1 cellular context compared by ENCODE assay signal in genomic region chr12:64403708-64404469, GRCh38.
TF ChIP-seq lines count a peak whose summit lies in the region.

XPOT (plus strand) TSS chr12:64404392; CDS start chr12:64410036, 5,644 bp downstream.

TF ChIP-seq in HepG2, 621 proteins besides CTCF, POLR2A, EP300 and RAD21 (continued from another document and continues in another):
- TF ChIP-seq ZNF839 (CRISPR knock-in tag; IDR thresholded peaks at IDR 0.05; ENCODE audit: borderline replicate concordance) (no peak), ZNF709 (CRISPR knock-in tag; IDR thresholded peaks at IDR 0.05) (0 out of 2 replicates have a peak, but pooled peaks have one; percentile 10), PREB (CRISPR knock-in tag; IDR thresholded peaks at IDR 0.05) (no peak), KDM2A (CRISPR knock-in tag; IDR thresholded peaks at IDR 0.05; ENCODE audit: borderline replicate concordance, low read depth) (no peak; the same call in 1 of the 2 replicates), HOXD1 (CRISPR knock-in tag; IDR thresholded peaks at IDR 0.05) (no peak; the same call in 1 of the 2 replicates), ZC3H4 (CRISPR knock-in tag; IDR thresholded peaks at IDR 0.05; ENCODE audit: borderline replicate concordance) (no peak), TCF7L2 (IDR thresholded peaks at IDR 0.05; ENCODE audit: low read depth, low read length) (no peak), GLMP (CRISPR knock-in tag; IDR thresholded peaks at IDR 0.05; ENCODE audit: borderline replicate concordance) (no peak), THAP8 (CRISPR knock-in tag; IDR thresholded peaks at IDR 0.05; ENCODE audit: borderline replicate concordance) (no peak), ZNF567 (CRISPR knock-in tag; IDR thresholded peaks at IDR 0.05; ENCODE audit: borderline replicate concordance) (no peak), PHF8 (CRISPR knock-in tag; IDR thresholded peaks at IDR 0.05) (peak; percentile 65; the same call in 1 of the 2 replicates), ZBTB33 (CRISPR knock-in tag; IDR thresholded peaks at IDR 0.05) (no peak), NR1H2 (CRISPR knock-in tag; IDR thresholded peaks at IDR 0.05; ENCODE audit: borderline replicate concordance, low read depth) (no peak), ZNF564 (CRISPR knock-in tag; IDR thresholded peaks at IDR 0.05) (no peak), CEBPB (IDR thresholded peaks at IDR 0.05; ENCODE audit: borderline replicate concordance, low read depth, low read length) (no peak), TCF12 (IDR thresholded peaks at IDR 0.05) (no peak), TCF12 (CRISPR knock-in tag; IDR thresholded peaks at IDR 0.05) (no peak), IRF1 (CRISPR knock-in tag; IDR thresholded peaks at IDR 0.05; ENCODE audit: low read depth) (no peak), ZBTB8A (CRISPR knock-in tag; IDR thresholded peaks at IDR 0.05; ENCODE audit: borderline replicate concordance, low read depth) (no peak), MNT (IDR thresholded peaks at IDR 0.05) (peak; percentile 40; the same call in 1 of the 2 replicates), ZBTB21 (CRISPR knock-in tag; IDR thresholded peaks at IDR 0.05) (no peak), RERE (CRISPR knock-in tag; IDR thresholded peaks at IDR 0.05; ENCODE audit: low read depth) (no peak), ZNF33A (CRISPR knock-in tag; IDR thresholded peaks at IDR 0.05; ENCODE audit: borderline replicate concordance) (no peak), ELF3 (CRISPR knock-in tag; IDR thresholded peaks at IDR 0.05) (no peak), SATB2 (CRISPR knock-in tag; IDR thresholded peaks at IDR 0.05) (no peak), PRDM15 (CRISPR knock-in tag; IDR thresholded peaks at IDR 0.05) (no peak), TBP (CRISPR knock-in tag; IDR thresholded peaks at IDR 0.05) (no peak), PTBP1 (IDR thresholded peaks at IDR 0.05; ENCODE audit: low read depth, low read length, poor library complexity, severe bottlenecking) (no peak), MED13 (CRISPR knock-in tag; IDR thresholded peaks at IDR 0.05) (no peak), TAF15 (IDR thresholded peaks at IDR 0.05; ENCODE audit: low read depth, low read length, poor library complexity, severe bottlenecking) (peak; percentile 16), SNRNP70 (IDR thresholded peaks at IDR 0.05; ENCODE audit: low read depth, low read length) (no peak), RCOR2 (CRISPR knock-in tag; IDR thresholded peaks at IDR 0.05) (no peak), SOX13 (IDR thresholded peaks at IDR 0.05) (no peak), SOX13 (CRISPR knock-in tag; conservative IDR thresholded peaks at IDR 0.05 in 1 of 2, IDR thresholded peaks at IDR 0.05 in 1 of 2) (no peak; a peak in 1 of 4 replicates), HMG20B (CRISPR knock-in tag; conservative IDR thresholded peaks at IDR 0.05) (no peak), FLYWCH1 (CRISPR knock-in tag; IDR thresholded peaks at IDR 0.05) (no peak), GRHL1 (CRISPR knock-in tag; conservative IDR thresholded peaks at IDR 0.05) (no peak), ZNF282 (IDR thresholded peaks at IDR 0.05; ENCODE audit: partially characterized antibody) (no peak), SALL2 (CRISPR knock-in tag; IDR thresholded peaks at IDR 0.05) (no peak), THAP11 (CRISPR knock-in tag; IDR thresholded peaks at IDR 0.05) (peak; percentile 97), ZNF563 (CRISPR knock-in tag; IDR thresholded peaks at IDR 0.05) (no peak), DNMT3B (CRISPR knock-in tag; conservative IDR thresholded peaks at IDR 0.05) (no peak), ZNF224 (CRISPR knock-in tag; IDR thresholded peaks at IDR 0.05) (no peak), SCMH1 (CRISPR knock-in tag; IDR thresholded peaks at IDR 0.05; ENCODE audit: borderline replicate concordance) (no peak)
